ENCODE assay signal across 33 cellular contexts in genomic region chr1:75575837-75576236, GRCh38. TPM values are rescaled to one million over a fixed set of nuclear protein-coding genes. Genes with fewer than 3 reads are reported as not detected.
DNase-seq lines count a peak whose midpoint lies in the region; ATAC-seq and TF ChIP-seq lines count a peak whose summit lies in the region.
"Had no signal": no experiment of that assay in that cellular context is flagged by ENCODE, and none has a peak within 500 bp of the region (broad histone marks: within the 10 kb centered on the region; RNA-seq: fewer than 3 reads in every experiment).

No MANE protein-coding gene starts in this region.

- TF ChIP-seq RAD21 in SK-N-SH (IDR thresholded peaks at IDR 0.05; ENCODE audit: low read length) = no peak

- peak; percentile 82 for ATAC-seq in SK-N-SH treated with all-trans-retinoic acid at 6 μM for 48 hours
- ATAC-seq in activated CD8-positive, alpha-beta T cell treated with anti-CD3 and anti-CD28 coated beads, Interleukin-2, amount 10 ng/mL, durations not matched to agents 7 days and 5 days = no peak
- ATAC-seq: A549; CD8-positive, alpha-beta T cell had no signal

- no peak overlapping the region for H3K4me3 Mint-ChIP-seq in activated CD8-positive, alpha-beta T cell treated with anti-CD3 and anti-CD28 coated beads, Interleukin-2, amount 10 ng/mL, durations not matched to agents 7 days and 5 days
- H3K4me3 Mint-ChIP-seq: B cell; CD14-positive monocyte; CD4-positive, alpha-beta memory T cell; CD4-positive, alpha-beta T cell; CD4-positive, CD25-positive, alpha-beta regulatory T cell; CD8-positive, alpha-beta memory T cell; CD8-positive, alpha-beta T cell had no signal

- WGBS in SK-N-SH (ENCODE audit: low lambda C conversion rate) = 62% methylated on average over 3 of the region's 3 CpGs

- H3K9me3 ChIP-seq in SK-N-SH = no peaks in the 10 kb centered on the region
- H3K9me3 ChIP-seq: A549; BE2C; BLaER1; BLaER1 treated with 17β-estradiol and CSF1 and Interleukin-3, amounts not matched to agents 10 nM and 100 nM; Caco-2 had no signal

- no peaks in the 10 kb centered on the region for H3K36me3 Mint-ChIP-seq in activated CD8-positive, alpha-beta T cell treated with anti-CD3 and anti-CD28 coated beads, Interleukin-2, amount 10 ng/mL, durations not matched to agents 7 days and 5 days (ENCODE audit: low read depth)
- H3K36me3 Mint-ChIP-seq: CD14-positive monocyte; CD4-positive, alpha-beta memory T cell; CD4-positive, CD25-positive, alpha-beta regulatory T cell; CD8-positive, alpha-beta memory T cell; CD8-positive, alpha-beta T cell had no signal

- TF ChIP-seq CTCF in SK-N-SH (IDR thresholded peaks at IDR 0.05) = no peak

- peaks cover 2% of the 10 kb centered on the region for H3K27me3 Mint-ChIP-seq in activated CD8-positive, alpha-beta T cell treated with anti-CD3 and anti-CD28 coated beads, Interleukin-2, amount 10 ng/mL, durations not matched to agents 7 days and 5 days (ENCODE audit: low read depth)

- H2AFZ ChIP-seq in SK-N-SH (ENCODE audit: low read depth) = no peak overlapping the region

- no peaks in the 10 kb centered on the region for H4K20me1 ChIP-seq in SK-N-SH (ENCODE audit: insufficient read depth)
- H4K20me1 ChIP-seq: BLaER1; BLaER1 treated with 17β-estradiol and CSF1 and Interleukin-3, amounts not matched to agents 10 nM and 100 nM had no signal

- no peaks in the 10 kb centered on the region for H3K79me2 ChIP-seq in SK-N-SH (ENCODE audit: insufficient read depth)

- H3K36me3 ChIP-seq in SK-N-SH (replicated peaks in 1 of 2; ENCODE audit: control insufficient read depth in 1 of 2, insufficient read depth in 2 of 2, low read length in 1 of 2) = no peaks in the 10 kb centered on the region
- H3K36me3 ChIP-seq: BE2C; BLaER1; BLaER1 treated with 17β-estradiol and CSF1 and Interleukin-3, amounts not matched to agents 10 nM and 100 nM had no signal

- no peaks in the 10 kb centered on the region for H3K9me2 ChIP-seq in SK-N-SH

- CTCF ChIA-PET in SK-N-SH (lab: Yijun Ruan, JAX) = no interaction called here
- CTCF ChIA-PET in activated CD8-positive, alpha-beta T cell treated with anti-CD3 and anti-CD28 coated beads, Interleukin-2, amount 10 ng/mL, durations not matched to agents 7 days and 5 days (lab: Charles Lee) = no interaction called here

- H3K27ac ChIP-seq in SK-N-SH (ENCODE audit: low read depth in 2 of 2, low read length in 1 of 2) = peak overlapping the region in 1 of 2 experiments; percentile 43; a peak in 1 of 4 replicates
- H3K27ac ChIP-seq: 22Rv1; A549; BLaER1; BLaER1 treated with 17β-estradiol and CSF1 and Interleukin-3, amounts not matched to agents 10 nM and 100 nM; C4-2B had no signal

- 0 out of 4 replicates have a peak, but pooled peaks have one; percentile 10 to 13 for TF ChIP-seq EP300 in SK-N-SH (IDR thresholded peaks at IDR 0.05; ENCODE audit: borderline replicate concordance in 1 of 2, low read depth in 1 of 2, low read length in 1 of 2)

- no peak overlapping the region for H3K4me3 ChIP-seq in SK-N-SH (ENCODE audit: low read depth in 2 of 2, low read length in 1 of 2)
- H3K4me3 ChIP-seq: A549; BLaER1; BLaER1 treated with 17β-estradiol and CSF1 and Interleukin-3, amounts not matched to agents 10 nM and 100 nM had no signal

- no peak overlapping the region for H3K27ac Mint-ChIP-seq in activated CD8-positive, alpha-beta T cell treated with anti-CD3 and anti-CD28 coated beads, Interleukin-2, amount 10 ng/mL, durations not matched to agents 7 days and 5 days
- H3K27ac Mint-ChIP-seq: B cell; CD14-positive monocyte; CD4-positive, alpha-beta memory T cell; CD4-positive, alpha-beta T cell; CD4-positive, CD25-positive, alpha-beta regulatory T cell; CD8-positive, alpha-beta memory T cell; CD8-positive, alpha-beta T cell had no signal

- no peaks in the 10 kb centered on the region for H3K4me1 Mint-ChIP-seq in activated CD8-positive, alpha-beta T cell treated with anti-CD3 and anti-CD28 coated beads, Interleukin-2, amount 10 ng/mL, durations not matched to agents 7 days and 5 days (ENCODE audit: low read depth)
- H3K4me1 Mint-ChIP-seq: B cell; CD14-positive monocyte; CD4-positive, alpha-beta memory T cell; CD4-positive, CD25-positive, alpha-beta regulatory T cell; CD8-positive, alpha-beta memory T cell had no signal

- no peaks in the 10 kb centered on the region for H3F3A ChIP-seq in SK-N-SH (replicated peaks; ENCODE audit: insufficient read depth)

- no peak overlapping the region for H3K9ac ChIP-seq in SK-N-SH
- H3K9ac ChIP-seq: BLaER1; BLaER1 treated with 17β-estradiol and CSF1 and Interleukin-3, amounts not matched to agents 10 nM and 100 nM had no signal

- POLR2A ChIA-PET in SK-N-SH (lab: Yijun Ruan, JAX) = no interaction called here
- POLR2A ChIA-PET in activated CD8-positive, alpha-beta T cell treated with anti-CD3 and anti-CD28 coated beads, Interleukin-2, amount 10 ng/mL, durations not matched to agents 7 days and 5 days (lab: Charles Lee) = no interaction called here

- no peaks in the 10 kb centered on the region for H3K27me3 ChIP-seq in SK-N-SH (ENCODE audit: insufficient read depth)
- H3K27me3 ChIP-seq: BE2C; BLaER1; BLaER1 treated with 17β-estradiol and CSF1 and Interleukin-3, amounts not matched to agents 10 nM and 100 nM had no signal

- H3K4me2 ChIP-seq in SK-N-SH = no peak overlapping the region
- H3K4me2 ChIP-seq: A549; BLaER1; BLaER1 treated with 17β-estradiol and CSF1 and Interleukin-3, amounts not matched to agents 10 nM and 100 nM had no signal

- H3K4me1 ChIP-seq in SK-N-SH (ENCODE audit: control insufficient read depth in 1 of 2, insufficient read depth in 2 of 2, low read depth in 1 of 2, low read length in 1 of 2) = peaks cover 0 to 2% of the 10 kb centered on the region in 2 experiments; a peak in 2 of 4 replicates
- H3K4me1 ChIP-seq: A549; BE2C; BLaER1; BLaER1 treated with 17β-estradiol and CSF1 and Interleukin-3, amounts not matched to agents 10 nM and 100 nM; Caco-2 had no signal

- H3K9me3 Mint-ChIP-seq in activated CD8-positive, alpha-beta T cell treated with anti-CD3 and anti-CD28 coated beads, Interleukin-2, amount 10 ng/mL, durations not matched to agents 7 days and 5 days (ENCODE audit: insufficient read depth) = no peaks in the 10 kb centered on the region
- H3K9me3 Mint-ChIP-seq: CD4-positive, alpha-beta T cell; CD8-positive, alpha-beta T cell had no signal

- DNase-seq in SK-N-DZ (ENCODE audit: low spot score) (peak; percentile 52), SK-N-SH (no peak), GOT3 (lab: John Stamatoyannopoulos, UW) (no peak)
- DNase-seq in activated CD8-positive, alpha-beta T cell treated with anti-CD3 and anti-CD28 coated beads, Interleukin-2, amount 10 ng/mL, durations not matched to agents 7 days and 5 days = no peak
- DNase-seq in central memory CD4-positive, alpha-beta T cell = no peak
- DNase-seq: 8988T; ACHN; AML-193; BE2C; C1 segment of cervical spinal cord; Caco-2; Calu3; CD4-positive, alpha-beta memory T cell; CD4-positive, alpha-beta T cell; CD4-positive, CD25-positive, alpha-beta regulatory T cell; CD8-positive, alpha-beta memory T cell; CD8-positive, alpha-beta T cell; COR-L47; DMS 273 treated with DMSO at 0.1 percent for 48 hours; DMS153; DMS53; DMS79; DMS79 treated with DMSO at 0.1 percent for 48 hours; DND-41; EL had no signal

TF ChIP-seq in SK-N-SH, 30 proteins besides CTCF, POLR2A, EP300 and RAD21 (continues in another document):
- TF ChIP-seq JUND (IDR thresholded peaks at IDR 0.05) (no peak), NRF1 (IDR thresholded peaks at IDR 0.05; ENCODE audit: low read depth, low read length) (no peak), TEAD4 (IDR thresholded peaks at IDR 0.05; ENCODE audit: borderline replicate concordance, insufficient read depth) (no peak), PBX3 (IDR thresholded peaks at IDR 0.05) (peak; percentile 41; the same call in 1 of the 2 replicates), GATA2 (CRISPR knock-in tag; IDR thresholded peaks at IDR 0.05) (no peak)

TF ChIP-seq in SK-N-SH treated with all-trans-retinoic acid at 6 μM for 48 hours, 23 proteins besides CTCF, POLR2A, EP300 and RAD21 (continues in another document):
- TF ChIP-seq POU6F1 (CRISPR knock-in tag; IDR thresholded peaks at IDR 0.05; ENCODE audit: borderline replicate concordance, low read depth) (no peak), ESRRG (CRISPR knock-in tag; IDR thresholded peaks at IDR 0.05) (no peak), ZFP30 (CRISPR knock-in tag; IDR thresholded peaks at IDR 0.05) (no peak), CSDC2 (CRISPR knock-in tag; IDR thresholded peaks at IDR 0.05) (no peak), ARNTL (CRISPR knock-in tag; IDR thresholded peaks at IDR 0.05; ENCODE audit: borderline replicate concordance, low read depth) (no peak), ZFP3 (CRISPR knock-in tag; IDR thresholded peaks at IDR 0.05) (no peak), SNAI2 (CRISPR knock-in tag; IDR thresholded peaks at IDR 0.05) (no peak), BACH2 (CRISPR knock-in tag; IDR thresholded peaks at IDR 0.05; ENCODE audit: borderline replicate concordance) (no peak), OSR1 (CRISPR knock-in tag; IDR thresholded peaks at IDR 0.05) (no peak), TCF4 (CRISPR knock-in tag; IDR thresholded peaks at IDR 0.05; ENCODE audit: borderline replicate concordance) (no peak)

RNA-seq across cellular contexts. Expression of gene SLC44A5, which starts 35.1 kb away (rescaled TPM):
- polyA plus RNA-seq in SK-N-DZ (2014; cell fraction: cytosol; rRNA removed) = 47.4 and 50.1 TPM in 2 replicates
- 82.4 and 87.5 TPM in 2 replicates for polyA plus RNA-seq in SK-N-DZ (2014; cell fraction: nucleus; rRNA removed)
- polyA plus RNA-seq in SK-N-SH (2012; rRNA removed) = 4.9 and 7.8 TPM in 2 replicates
- polyA plus RNA-seq in SK-N-SH (2012; cell fraction: cytosol; rRNA removed) = 6.4 and 6.9 TPM in 2 replicates
- 6.2 and 14.2 TPM in 2 replicates for polyA plus RNA-seq in SK-N-SH (2012; cell fraction: nucleus; rRNA removed)
- under 1 TPM; 0.21 to 0.26 TPM for total RNA-seq in activated CD8-positive, alpha-beta T cell treated with anti-CD3 and anti-CD28 coated beads, Interleukin-2, amount 10 ng/mL, durations not matched to agents 7 days and 5 days
- total RNA-seq: CD4-positive, alpha-beta T cell had no signal
- polyA plus RNA-seq: CD14-positive monocyte had no signal
